8 cellular contexts compared by ENCODE assay signal in genomic region chr12:42144174-42144423, GRCh38. TPM values are rescaled to one million over a fixed set of nuclear protein-coding genes. Genes with fewer than 3 reads are reported as not detected.
DNase-seq lines count a peak whose midpoint lies in the region; ATAC-seq and TF ChIP-seq lines count a peak whose summit lies in the region.

No MANE protein-coding gene starts in this region.

- H3K4me1 ChIP-seq in GM23338 (ENCODE audit: insufficient read depth) (peaks cover 23% of the 10 kb centered on the region), iPS-18a (ENCODE audit: control insufficient read depth, low read depth, low read length) (peaks cover 24% of the 10 kb centered on the region)

- H3K36me3 ChIP-seq in GM23338 (ENCODE audit: insufficient read depth) (no peaks in the 10 kb centered on the region), iPS-18a (ENCODE audit: control insufficient read depth, low read depth, low read length) (no peaks in the 10 kb centered on the region)

- peaks cover 19% of the 10 kb centered on the region; the same call in 1 of the 2 replicates for H4K20me1 ChIP-seq in GM23338 (replicated peaks; ENCODE audit: insufficient read depth)

- H3K9me2 ChIP-seq in GM23338 (ENCODE audit: insufficient read depth) = no peaks in the 10 kb centered on the region

- POLR2A ChIA-PET in WTC11 (lab: Charles Lee) = no interaction called here

- intact Hi-C loops in CD14-positive monocyte (cut with micrococcal nuclease) = loop anchor here (10.0 kb wide), 2 partner anchors 91 to 181 kb away; partner anchors contain the start of genes PPHLN1 (in 1 of the 2), YAF2 (in 1 of the 2) and ZCRB1 (in 1 of the 2)

- H3K4me1 Mint-ChIP-seq in CD14-positive monocyte (peaks cover 38% of the 10 kb centered on the region), GM23338 (peaks cover 25% of the 10 kb centered on the region), WTC11 (peaks cover 31% of the 10 kb centered on the region)
- H3K4me1 Mint-ChIP-seq in stimulated activated naive CD8-positive, alpha-beta T cell treated with anti-CD3 and anti-CD28 coated beads, Interleukin-15, amount 100 ng/mL, for 72 hours = peaks cover 38% of the 10 kb centered on the region

- H3K27me3 Mint-ChIP-seq in CD14-positive monocyte (ENCODE audit: low read depth in 3 of 3) (peaks cover 0 to 3% (median 2%) of the 10 kb centered on the region in 3 donors), GM23338 (ENCODE audit: insufficient read depth, low read depth, poor library complexity) (peaks cover 6% of the 10 kb centered on the region), WTC11 (ENCODE audit: low read depth) (peaks cover 10% of the 10 kb centered on the region)
- H3K27me3 Mint-ChIP-seq in stimulated activated naive CD8-positive, alpha-beta T cell treated with anti-CD3 and anti-CD28 coated beads, Interleukin-15, amount 100 ng/mL, for 72 hours = no peaks in the 10 kb centered on the region

- ATAC-seq in GM23338 (peak; percentile 50), WTC11 (peak; percentile 7), HG02885 (IDR thresholded peaks at IDR 0.05; ENCODE audit: poor library complexity, unreplicated experiment) (no peak)
- ATAC-seq in stimulated activated naive CD8-positive, alpha-beta T cell treated with anti-CD3 and anti-CD28 coated beads, Interleukin-15, amount 100 ng/mL, for 72 hours = peak; percentile 57

- peaks cover 0 to 4% of the 10 kb centered on the region in 2 donors for H3K36me3 Mint-ChIP-seq in CD14-positive monocyte
- no peaks in the 10 kb centered on the region; the same call in 2 of the 3 replicates for H3K36me3 Mint-ChIP-seq in GM23338 (ENCODE audit: low read depth)
- no peaks in the 10 kb centered on the region for H3K36me3 Mint-ChIP-seq in WTC11

- peaks cover 50% of the 10 kb centered on the region for H3K27me3 ChIP-seq in GM23338 (ENCODE audit: insufficient read depth)
- H3K27me3 ChIP-seq in iPS-18a (ENCODE audit: control insufficient read depth, insufficient read depth, low read length) = peaks cover 32% of the 10 kb centered on the region

- CTCF ChIA-PET in WTC11 (lab: Charles Lee) = no interaction called here

- H3K4me3 Mint-ChIP-seq in CD14-positive monocyte = peak overlapping the region; percentile 97 to 98
- peak overlapping the region; percentile 91 for H3K4me3 Mint-ChIP-seq in GM23338
- peak overlapping the region; percentile 91 for H3K4me3 Mint-ChIP-seq in WTC11
- H3K4me3 Mint-ChIP-seq in stimulated activated naive CD8-positive, alpha-beta T cell treated with anti-CD3 and anti-CD28 coated beads, Interleukin-15, amount 100 ng/mL, for 72 hours = peak overlapping the region; percentile 92 to 99

- DNase-seq in CD14-positive monocyte (ENCODE audit: low spot score) (no peak), GM23338 (ENCODE audit: low spot score) (no peak), WTC11 (ENCODE audit: low spot score) (peak; percentile 30), NCI-H748 (lab: John Stamatoyannopoulos, UW; ENCODE audit: unreplicated experiment) (no peak), OCI-M2 (lab: John Stamatoyannopoulos, UW; ENCODE audit: unreplicated experiment) (no peak)
- no peak for DNase-seq in stimulated activated naive CD8-positive, alpha-beta T cell treated with anti-CD3 and anti-CD28 coated beads, Interleukin-15, amount 100 ng/mL, for 72 hours

- peaks cover 45% of the 10 kb centered on the region for H3K79me2 ChIP-seq in GM23338 (replicated peaks; ENCODE audit: insufficient read depth)

- peak overlapping the region; percentile 61 for H3K9ac ChIP-seq in iPS-18a (ENCODE audit: low read length)

- no peaks in the 10 kb centered on the region for H3K9me3 Mint-ChIP-seq in CD14-positive monocyte
- H3K9me3 Mint-ChIP-seq in GM23338 = no peaks in the 10 kb centered on the region; the same call in 2 of the 3 replicates
- no peaks in the 10 kb centered on the region; the same call in 1 of the 2 replicates for H3K9me3 Mint-ChIP-seq in WTC11
- no peaks in the 10 kb centered on the region for H3K9me3 Mint-ChIP-seq in stimulated activated naive CD8-positive, alpha-beta T cell treated with anti-CD3 and anti-CD28 coated beads, Interleukin-15, amount 100 ng/mL, for 72 hours

- TF ChIP-seq CTCF in CD14-positive monocyte (IDR thresholded peaks at IDR 0.05) (no peak), GM23338 (conservative IDR thresholded peaks at IDR 0.05; ENCODE audit: low read depth in 2 of 2) (no peak), WTC11 (IDR thresholded peaks at IDR 0.05) (no peak)

- H3K4me3 ChIP-seq in GM23338 (peak overlapping the region; percentile 59), iPS-18a (ENCODE audit: low read length) (peak overlapping the region; percentile 65)

- H2AFZ ChIP-seq in GM23338 = peak overlapping the region; percentile 78; the same call in 1 of the 2 replicates

- H3K4me2 ChIP-seq in GM23338 = peak overlapping the region; percentile 76

- no peak overlapping the region for H3K27ac ChIP-seq in GM23338 (ENCODE audit: low read depth)
- H3K27ac ChIP-seq in iPS-18a (ENCODE audit: low read length) = no peak overlapping the region

- H3F3A ChIP-seq in GM23338 (replicated peaks; ENCODE audit: low read depth) = peaks cover 14% of the 10 kb centered on the region; the same call in 1 of the 2 replicates

- no peaks in the 10 kb centered on the region for H3K9me3 ChIP-seq in iPS-18a (ENCODE audit: control insufficient read depth, low read depth, low read length)

- H3K27ac Mint-ChIP-seq in CD14-positive monocyte (peak overlapping the region; percentile 85 to 94 (median 91)), GM23338 (peak overlapping the region; percentile 66; the same call in 1 of the 2 replicates), WTC11 (peak overlapping the region; percentile 73)
- H3K27ac Mint-ChIP-seq in stimulated activated naive CD8-positive, alpha-beta T cell treated with anti-CD3 and anti-CD28 coated beads, Interleukin-15, amount 100 ng/mL, for 72 hours = peak overlapping the region; percentile 68 to 93

TF ChIP-seq in GM23338, 12 proteins besides CTCF, POLR2A, EP300 and RAD21 (continues in another document):
- no peak for TF ChIP-seq CREB1 (CRISPR knock-in tag; IDR thresholded peaks at IDR 0.05; ENCODE audit: low read depth)
- TF ChIP-seq EZH2 (IDR thresholded peaks at IDR 0.05; ENCODE audit: low read depth, unreplicated experiment) = no peak
- no peak for TF ChIP-seq ZNF331 (CRISPR knock-in tag; IDR thresholded peaks at IDR 0.05; ENCODE audit: low read depth)
- TF ChIP-seq ZNF114 (CRISPR knock-in tag; IDR thresholded peaks at IDR 0.05) = no peak
- TF ChIP-seq REST (IDR thresholded peaks at IDR 0.05; ENCODE audit: unreplicated experiment) = no peak

TF ChIP-seq in WTC11, 78 proteins besides CTCF, POLR2A, EP300 and RAD21:
- no peak for TF ChIP-seq CREB1 (CRISPR knock-in tag; IDR thresholded peaks at IDR 0.05)
- TF ChIP-seq FOXK1 (CRISPR knock-in tag; IDR thresholded peaks at IDR 0.05) = no peak
- TF ChIP-seq CDX4 (CRISPR knock-in tag; IDR thresholded peaks at IDR 0.05; ENCODE audit: borderline replicate concordance) = no peak
- no peak for TF ChIP-seq KAT7 (CRISPR knock-in tag; IDR thresholded peaks at IDR 0.05; ENCODE audit: borderline replicate concordance)

RNA-seq across cellular contexts. Expression of gene GXYLT1, which starts 0.6 kb away (rescaled TPM):
- polyA plus RNA-seq in CD14-positive monocyte (1 to 10 TPM; 4.9 to 7.1 TPM), GM23338 (2016; fragmentation: Nextera tagmentation; extraction: Ambion mirVana) (3.7 and 3.9 TPM in 2 replicates)
- total RNA-seq in GM23338 (2014; rRNA removed; shearing (Covaris generic)) = 9.9 and 13.4 TPM in 2 replicates
- 11.1 to 12.6 TPM (median 11.5 TPM) in 3 replicates for total RNA-seq in WTC11 (2021)
